8 cellular contexts compared by ENCODE assay signal in the genomic region with DNA sequence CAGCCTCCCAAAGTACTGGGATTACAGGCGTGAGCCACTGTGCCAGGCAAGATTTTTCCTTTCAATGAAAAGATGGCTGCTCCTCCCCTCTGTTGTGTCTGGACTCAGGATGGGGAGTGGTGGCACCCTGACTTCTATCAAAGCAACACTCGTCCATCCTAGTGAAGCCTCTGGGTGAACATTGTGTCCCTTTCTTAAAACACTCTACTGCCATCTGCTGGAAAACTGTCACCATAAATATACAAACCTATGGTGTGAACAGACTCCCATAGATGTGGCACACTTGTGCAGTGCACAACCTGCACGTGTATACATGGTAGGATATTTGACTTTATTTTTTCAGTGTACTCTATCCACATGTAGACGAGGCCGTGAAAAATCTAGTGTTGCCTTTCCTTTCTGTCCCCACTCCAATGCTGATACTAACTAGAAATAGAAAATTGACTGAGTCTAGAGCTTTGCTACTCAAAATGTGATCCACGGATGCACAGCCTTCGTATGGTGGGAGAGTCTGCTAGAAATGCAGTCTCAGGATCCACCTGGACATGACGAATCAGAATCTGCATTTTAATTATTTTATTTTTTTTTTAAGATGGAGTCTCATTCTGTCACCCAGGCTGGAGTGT. TPM values are rescaled to one million over a fixed set of nuclear protein-coding genes. Genes with fewer than 3 reads are reported as not detected.
DNase-seq lines count a peak whose midpoint lies in the region; ATAC-seq, FAIRE-seq and TF ChIP-seq lines count a peak whose summit lies in the region.

No MANE protein-coding gene starts in this region.

- TF ChIP-seq POLR2A in GM12892 (IDR thresholded peaks at IDR 0.05; ENCODE audit: low read depth, low read length), result no peak
- no peak for TF ChIP-seq POLR2A in HepG2 (IDR thresholded peaks at IDR 0.05; ENCODE audit: insufficient read depth in 1 of 2, low read depth in 2 of 2, low read length in 2 of 2)
- TF ChIP-seq POLR2A in tibial nerve (IDR thresholded peaks at IDR 0.05), result no peak

- no peak overlapping the region for H3K9ac ChIP-seq in HepG2 (ENCODE audit: insufficient read depth, low read depth, low read length)

- TF ChIP-seq RAD21 in HepG2 (CRISPR knock-in tag; IDR thresholded peaks at IDR 0.05), result peak; percentile 80

- in situ Hi-C loops in HepG2 (cut with HindIII; ENCODE audit: extremely low pct_ligation_motif_present, low pct_unique_long_range_greater_than_20kb), result loop anchor here (5.0 kb wide), 2 partner anchors 101 to 321 kb away; no protein-coding TSS in a partner anchor

- WGBS in HepG2 (ENCODE audit: low lambda C conversion rate), result 21% methylated on average over 8 of the region's 8 CpGs
- 42 to 44% methylated on average over 8 of the region's 8 CpGs for WGBS in tibial nerve, 2 donors

- H3K4me3 ChIP-seq in HepG2 (replicated peaks in 1 of 3; ENCODE audit: insufficient read depth in 1 of 3, low read depth in 2 of 3, low read length in 3 of 3), result no peak overlapping the region
- no peak overlapping the region for H3K4me3 ChIP-seq in tibial nerve

- H3K79me2 ChIP-seq in HepG2 (ENCODE audit: insufficient read depth, low read length), result no peaks in the 10 kb centered on the region

- no peak overlapping the region for H2AFZ ChIP-seq in HepG2 (ENCODE audit: low read length)

- peaks cover 0 to 24% of the 10 kb centered on the region in 2 experiments; a peak in 4 of 5 replicates for H3K27me3 ChIP-seq in HepG2 (ENCODE audit: control insufficient read depth in 1 of 2, insufficient read depth in 2 of 2, low read length in 2 of 2)
- no peaks in the 10 kb centered on the region for H3K27me3 ChIP-seq in tibial nerve

- H3K4me1 ChIP-seq in HepG2 (ENCODE audit: insufficient read depth, low read length) (0 out of 2 replicates have a peak, but pooled peaks cover 5% of the 10 kb centered on the region), tibial nerve (peaks cover 0 to 7% (median 0%) of the 10 kb centered on the region in 4 donors)

- H3K9me3 ChIP-seq in HepG2 (ENCODE audit: low read length), result no peaks in the 10 kb centered on the region
- no peaks in the 10 kb centered on the region for H3K9me3 ChIP-seq in tibial nerve

- TF ChIP-seq CTCF in AG09319 (IDR thresholded peaks at IDR 0.05; ENCODE audit: low read depth, low read length) (peak; percentile 62), HepG2 (CRISPR knock-in tag; IDR thresholded peaks at IDR 0.05) (peak; percentile 92), tibial nerve (IDR thresholded peaks at IDR 0.05) (peak; percentile 58 to 90 (median 75))

- POLR2A ChIA-PET in HepG2 (lab: Yijun Ruan, JAX), result no interaction called here

- no peaks in the 10 kb centered on the region for H3K36me3 ChIP-seq in HepG2 (replicated peaks in 1 of 2; ENCODE audit: control insufficient read depth in 1 of 2, insufficient read depth in 2 of 2, low read length in 2 of 2)
- H3K36me3 ChIP-seq in tibial nerve, result no peaks in the 10 kb centered on the region

- DNase-seq in AG09319 (ENCODE audit: extremely low read depth, low read depth), result peak; percentile 55
- DNase-seq in GM12892 (ENCODE audit: insufficient read length), result no peak
- DNase-seq in NCI-H1694 treated with DMSO at 0.1 percent for 48 hours (lab: John Stamatoyannopoulos, UW), result peak; percentile 77
- DNase-seq in SKM-1 (lab: John Stamatoyannopoulos, UW; ENCODE audit: unreplicated experiment), result peak; percentile 71
- peak; percentile 91 for DNase-seq in cerebellar cortex (ENCODE audit: low spot score)
- DNase-seq in HepG2 (ENCODE audit: low spot score), result peak; percentile 86
- peak in 1 of 2 donors; percentile 89 for DNase-seq in tibial nerve (ENCODE audit: low spot score in 2 of 2)

- no peak for TF ChIP-seq EP300 in HepG2 (IDR thresholded peaks at IDR 0.05; ENCODE audit: low read depth in 2 of 2, low read length in 2 of 2)
- no peak for TF ChIP-seq EP300 in HepG2 (CRISPR knock-in tag; IDR thresholded peaks at IDR 0.05; ENCODE audit: borderline replicate concordance)
- no peak for TF ChIP-seq EP300 in tibial nerve (IDR thresholded peaks at IDR 0.05)

- no peak overlapping the region for H3K4me2 ChIP-seq in HepG2 (ENCODE audit: low read depth, low read length)

- CTCF ChIA-PET in HepG2 (lab: Yijun Ruan, JAX; ENCODE audit: low intra/inter-chr PET ratio, low total read pairs), result interaction anchor here (0.9 to 2.9 kb wide), 7 partner anchors 14 to 356 kb away, joined by 3 to 27 read pairs (median 5); no protein-coding TSS in a partner anchor

- FAIRE-seq in GM12892 (lab: Jason Lieb, UNC), result peak; percentile 50
- peak; percentile 97 for FAIRE-seq in HepG2 (lab: Jason Lieb, UNC)

- H3K27ac ChIP-seq in HepG2 (ENCODE audit: extremely low read length, insufficient read depth, low read length), result no peak overlapping the region
- H3K27ac ChIP-seq in tibial nerve, result no peak overlapping the region

- intact Hi-C loops in HepG2 (cut with micrococcal nuclease; ENCODE audit: unreplicated experiment), result loop anchor here (1.0 to 5.0 kb wide), 5 partner anchors 100 to 516 kb away; no protein-coding TSS in a partner anchor

- no TSS peak for BruUV-seq in HepG2 (replicated peaks; lab: Mats Ljungman, UMichigan)

- no peaks in the 10 kb centered on the region for H4K20me1 ChIP-seq in HepG2 (ENCODE audit: insufficient read depth, low read length)

- peak; percentile 71 for ATAC-seq in HG02938 (IDR thresholded peaks at IDR 0.05; ENCODE audit: unreplicated experiment)
- peak; percentile 91 for ATAC-seq in HepG2

TF ChIP-seq in HepG2, 621 proteins besides CTCF, POLR2A, EP300 and RAD21 (continues in another document):
- TF ChIP-seq ZNF496 (CRISPR knock-in tag; IDR thresholded peaks at IDR 0.05; ENCODE audit: insufficient replicate concordance) (no peak), KMT2A (CRISPR knock-in tag; IDR thresholded peaks at IDR 0.05) (no peak), ATRX (CRISPR knock-in tag; IDR thresholded peaks at IDR 0.05; ENCODE audit: borderline replicate concordance) (no peak), SIX1 (CRISPR knock-in tag; IDR thresholded peaks at IDR 0.05; ENCODE audit: borderline replicate concordance) (no peak), ZSCAN5A (CRISPR knock-in tag; IDR thresholded peaks at IDR 0.05; ENCODE audit: borderline replicate concordance) (no peak), FOSL1 (CRISPR knock-in tag; IDR thresholded peaks at IDR 0.05; ENCODE audit: borderline replicate concordance) (no peak), ZKSCAN1 (IDR thresholded peaks at IDR 0.05; ENCODE audit: low read length) (no peak), ZNF550 (CRISPR knock-in tag; IDR thresholded peaks at IDR 0.05; ENCODE audit: borderline replicate concordance) (no peak), HMG20B (CRISPR knock-in tag; conservative IDR thresholded peaks at IDR 0.05) (no peak), JUN (CRISPR knock-in tag; IDR thresholded peaks at IDR 0.05) (no peak), TBL1XR1 (IDR thresholded peaks at IDR 0.05; ENCODE audit: borderline replicate concordance, low read length, partially characterized antibody) (no peak)
- TF ChIP-seq, protein P1, sequence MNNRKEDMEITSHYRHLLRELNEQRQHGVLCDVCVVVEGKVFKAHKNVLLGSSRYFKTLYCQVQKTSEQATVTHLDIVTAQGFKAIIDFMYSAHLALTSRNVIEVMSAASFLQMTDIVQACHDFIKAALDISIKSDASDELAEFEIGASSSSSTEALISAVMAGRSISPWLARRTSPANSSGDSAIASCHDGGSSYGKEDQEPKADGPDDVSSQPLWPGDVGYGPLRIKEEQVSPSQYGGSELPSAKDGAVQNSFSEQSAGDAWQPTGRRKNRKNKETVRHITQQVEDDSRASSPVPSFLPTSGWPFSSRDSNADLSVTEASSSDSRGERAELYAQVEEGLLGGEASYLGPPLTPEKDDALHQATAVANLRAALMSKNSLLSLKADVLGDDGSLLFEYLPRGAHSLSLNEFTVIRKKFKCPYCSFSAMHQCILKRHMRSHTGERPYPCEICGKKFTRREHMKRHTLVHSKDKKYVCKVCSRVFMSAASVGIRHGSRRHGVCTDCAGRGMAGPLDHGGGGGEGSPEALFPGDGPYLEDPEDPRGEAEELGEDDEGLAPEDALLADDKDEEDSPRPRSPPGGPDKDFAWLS (CRISPR knock-in tag; IDR thresholded peaks at IDR 0.05; ENCODE audit: borderline replicate concordance), result no peak

RNA-seq across cellular contexts. Expression of gene PLCG2, which starts 55.9 kb away (rescaled TPM):
- 137 TPM for polyA plus RNA-seq in GM12892 (2012; ENCODE audit: missing spikeins)
- total RNA-seq in HepG2 (2016; rRNA removed; fragmentation: Illumina TruSeq; extraction: Trizol) (0.13 TPM in 1 of 2 replicates, not detected in the other), tibial nerve (10 to 100 TPM; 13.0 to 28.5 (median 18.9) TPM)
- under 0.01 TPM in 1 of 2 replicates, not detected in the other for total RNA-seq in HepG2 (2016; cell fraction: cytosol; rRNA removed; fragmentation: Illumina TruSeq; extraction: Trizol; ENCODE audit: low read depth)
- total RNA-seq in HepG2 (2016; cell fraction: insoluble cytoplasmic fraction; rRNA removed; fragmentation: Illumina TruSeq; extraction: Trizol), result 0.06 TPM in 1 of 2 replicates, not detected in the other
- total RNA-seq in HepG2 (2016; cell fraction: membrane; rRNA removed; fragmentation: Illumina TruSeq; extraction: Trizol), result not detected in 2 replicates
- not detected in 2 replicates for total RNA-seq in HepG2 (2016; cell fraction: nucleus; rRNA removed; fragmentation: Illumina TruSeq; extraction: Trizol)
- 0.18 and 0.63 TPM in 2 replicates for polyA plus RNA-seq in HepG2 (2011; rRNA removed)
- 0.31 and 0.46 TPM in 2 replicates for polyA plus RNA-seq in HepG2 (2011; cell fraction: cytosol; rRNA removed)
- 1.1 and 2.2 TPM in 2 replicates for polyA plus RNA-seq in HepG2 (2011; cell fraction: nucleus; rRNA removed)
- 1.6 and 2.5 TPM in 2 replicates for polyA plus RNA-seq in HepG2 (2012)
- not detected in 2 replicates for polyA plus RNA-seq in HepG2 (2016; cell fraction: cytosol; fragmentation: Illumina TruSeq; extraction: Trizol; ENCODE audit: low read depth)
- not detected in 2 replicates for polyA plus RNA-seq in HepG2 (2016; cell fraction: insoluble cytoplasmic fraction; fragmentation: Illumina TruSeq; extraction: Trizol; ENCODE audit: low read depth)
- not detected in 2 replicates for polyA plus RNA-seq in HepG2 (2016; cell fraction: membrane; fragmentation: Illumina TruSeq; extraction: Trizol; ENCODE audit: low read depth)
- polyA plus RNA-seq in HepG2 (2016; cell fraction: nucleus; fragmentation: Illumina TruSeq; extraction: Trizol; ENCODE audit: insufficient read depth, low read depth), result not detected in 2 replicates
- 4.0 and 7.0 TPM in 2 replicates for polyA minus RNA-seq in HepG2 (2011; rRNA and poly(A)+ RNA removed; ENCODE audit: low replicate concordance)
- not detected in 2 replicates for polyA minus RNA-seq in HepG2 (2011; cell fraction: cytosol; rRNA and poly(A)+ RNA removed)
- polyA minus RNA-seq in HepG2 (2011; cell fraction: nucleus; rRNA and poly(A)+ RNA removed), result 1.1 and 2.3 TPM in 2 replicates

Comparison
In these comparisons a context has a peak if more than half of its experiments do, and no peak if none do; other contexts are left out.
1. RNA of gene PLCG2, which starts 55.9 kb away (total RNA-seq): 13.0 to 28.5 TPM in tibial nerve; under 0.01 to 0.13 TPM in HepG2; every median in the first group is over 10 times any median in the second.
2. Peak in every context shown above with its lines, with median percentiles within 50 percentile points of each other: CTCF ChIP-seq.